In genomic region chr19:38223119-38223523, GRCh38 we compare ENCODE assay signal across 12 cellular contexts. TPM values are rescaled to one million over a fixed set of nuclear protein-coding genes. Genes with fewer than 3 reads are reported as not detected.
DNase-seq lines count a peak whose midpoint lies in the region; ATAC-seq and TF ChIP-seq lines count a peak whose summit lies in the region.
"Had no signal": no experiment of that assay in that cellular context is flagged by ENCODE, and none has a peak within 500 bp of the region (broad histone marks: within the 10 kb centered on the region; RNA-seq: fewer than 3 reads in every experiment).

No MANE protein-coding gene starts in this region.

- no peak overlapping the region for H3K27ac ChIP-seq in CD8-positive, alpha-beta memory T cell (ENCODE audit: low read depth, low read length)
- H3K27ac ChIP-seq in HUES64 (ENCODE audit: low read depth, low read length) (no peak overlapping the region), lower lobe of right lung (no peak overlapping the region)
- H3K27ac ChIP-seq: esophagus squamous epithelium had no signal

- intact Hi-C loops in lower lobe of right lung (cut with DNase I): no loop called here

- H3K27me3 ChIP-seq in CD8-positive, alpha-beta memory T cell (ENCODE audit: insufficient read depth, low read length, poor library complexity, severe bottlenecking): peaks cover 42% of the 10 kb centered on the region
- H3K27me3 ChIP-seq in HUES64 (ENCODE audit: insufficient read depth, low read length): peaks cover 16% of the 10 kb centered on the region
- H3K27me3 ChIP-seq in lower lobe of right lung (ENCODE audit: low read depth): peaks cover 81% of the 10 kb centered on the region

- H3K9me3 Mint-ChIP-seq in CD8-positive, alpha-beta memory T cell: peaks cover 0 to 2% (median 0%) of the 10 kb centered on the region in 5 donors
- no peaks in the 10 kb centered on the region for H3K9me3 Mint-ChIP-seq in activated naive CD8-positive, alpha-beta T cell treated with anti-CD3 and anti-CD28 coated beads for 36 hours
- peaks cover 0 to 2% (median 0%) of the 10 kb centered on the region in 9 donors for H3K9me3 Mint-ChIP-seq in naive thymus-derived CD8-positive, alpha-beta T cell

- no peaks in the 10 kb centered on the region for H3K9me3 ChIP-seq in CD8-positive, alpha-beta memory T cell (ENCODE audit: low read length)
- no peaks in the 10 kb centered on the region for H3K9me3 ChIP-seq in HUES64 (ENCODE audit: insufficient read depth, low read depth, low read length)
- H3K9me3 ChIP-seq in lower lobe of right lung: no peaks in the 10 kb centered on the region
- H3K9me3 ChIP-seq: esophagus squamous epithelium had no signal

- TF ChIP-seq CTCF in lower lobe of right lung (IDR thresholded peaks at IDR 0.05): no peak

- peaks cover 66 to 82% of the 10 kb centered on the region in 2 donors for H3K27me3 Mint-ChIP-seq in CD8-positive, alpha-beta memory T cell
- peaks cover 92% of the 10 kb centered on the region for H3K27me3 Mint-ChIP-seq in activated naive CD8-positive, alpha-beta T cell treated with anti-CD3 and anti-CD28 coated beads for 36 hours
- peaks cover 46 to 88% (median 69%) of the 10 kb centered on the region in 5 donors for H3K27me3 Mint-ChIP-seq in naive thymus-derived CD8-positive, alpha-beta T cell

- H3K4me1 ChIP-seq in CD8-positive, alpha-beta memory T cell (ENCODE audit: insufficient read depth, low read length): peaks cover 4% of the 10 kb centered on the region
- H3K4me1 ChIP-seq in HUES64 (ENCODE audit: insufficient read depth, low read length) (peaks cover 12% of the 10 kb centered on the region; the same call in 1 of the 2 replicates), lower lobe of right lung (peaks cover 5% of the 10 kb centered on the region)

- H3K36me3 Mint-ChIP-seq in CD8-positive, alpha-beta memory T cell: peaks cover 0 to 8% (median 0%) of the 10 kb centered on the region in 3 donors
- no peaks in the 10 kb centered on the region for H3K36me3 Mint-ChIP-seq in activated naive CD8-positive, alpha-beta T cell treated with anti-CD3 and anti-CD28 coated beads for 36 hours
- peaks cover 0 to 12% (median 7%) of the 10 kb centered on the region in 3 donors for H3K36me3 Mint-ChIP-seq in naive thymus-derived CD8-positive, alpha-beta T cell

- H3K4me1 Mint-ChIP-seq in CD8-positive, alpha-beta memory T cell: peaks cover 15 to 30% (median 22%) of the 10 kb centered on the region in 3 donors
- H3K4me1 Mint-ChIP-seq in activated naive CD8-positive, alpha-beta T cell treated with anti-CD3 and anti-CD28 coated beads for 36 hours: peaks cover 12% of the 10 kb centered on the region
- peaks cover 18 to 26% (median 25%) of the 10 kb centered on the region in 4 donors for H3K4me1 Mint-ChIP-seq in naive thymus-derived CD8-positive, alpha-beta T cell

- H3K4me3 Mint-ChIP-seq in CD8-positive, alpha-beta memory T cell: peak overlapping the region in 5 of 7 donors; percentile 0 to 76 (median 14)
- H3K4me3 Mint-ChIP-seq in activated naive CD8-positive, alpha-beta T cell treated with anti-CD3 and anti-CD28 coated beads for 36 hours: peak overlapping the region; percentile 36
- H3K4me3 Mint-ChIP-seq in naive thymus-derived CD8-positive, alpha-beta T cell: peak overlapping the region; percentile 28 to 83 (median 65)

- peak overlapping the region in 2 of 8 donors; percentile 5 to 43 for H3K27ac Mint-ChIP-seq in CD8-positive, alpha-beta memory T cell
- H3K27ac Mint-ChIP-seq in activated naive CD8-positive, alpha-beta T cell treated with anti-CD3 and anti-CD28 coated beads for 36 hours: no peak overlapping the region
- H3K27ac Mint-ChIP-seq in naive thymus-derived CD8-positive, alpha-beta T cell: peak overlapping the region in 2 of 10 donors; percentile 6 to 33

- POLR2A ChIA-PET in CD8-positive, alpha-beta memory T cell (lab: Charles Lee): no interaction called here
- POLR2A ChIA-PET in naive thymus-derived CD8-positive, alpha-beta T cell (lab: Charles Lee): no interaction called here

- no peak for DNase-seq in CD8-positive, alpha-beta memory T cell
- DNase-seq in activated naive CD8-positive, alpha-beta T cell treated with anti-CD3 and anti-CD28 coated beads for 36 hours: no peak
- DNase-seq in naive thymus-derived CD8-positive, alpha-beta T cell: no peak
- no peak for DNase-seq in occipital lobe (lab: John Stamatoyannopoulos, UW)
- DNase-seq in lower lobe of right lung: no peak
- no peak for DNase-seq in cerebellar nuclear complex (lab: John Stamatoyannopoulos, UW)
- DNase-seq: esophagus squamous epithelium, left cardiac atrium, NCI-H187 had no signal

- CTCF ChIA-PET in CD8-positive, alpha-beta memory T cell (lab: Charles Lee): no interaction called here

- H3K9ac ChIP-seq in HUES64 (ENCODE audit: low read depth, low read length): no peak overlapping the region

- ATAC-seq in naive thymus-derived CD8-positive, alpha-beta T cell: no peak
- ATAC-seq in HG02588 (IDR thresholded peaks at IDR 0.05; ENCODE audit: unreplicated experiment): no peak
- ATAC-seq in lower lobe of right lung: no peak

- no peaks in the 10 kb centered on the region for H3K36me3 ChIP-seq in CD8-positive, alpha-beta memory T cell (ENCODE audit: insufficient read depth, low read length)
- peaks cover 5% of the 10 kb centered on the region for H3K36me3 ChIP-seq in HUES64 (ENCODE audit: insufficient read depth, low read length)
- H3K36me3 ChIP-seq in lower lobe of right lung: no peaks in the 10 kb centered on the region
- H3K36me3 ChIP-seq: esophagus squamous epithelium had no signal

- WGBS in HUES64: 92% methylated on average over 3 of the region's 3 CpGs

- H3K4me3 ChIP-seq in CD8-positive, alpha-beta memory T cell (ENCODE audit: low read length): no peak overlapping the region
- peak overlapping the region; percentile 63 for H3K4me3 ChIP-seq in HUES64 (ENCODE audit: low read length)
- H3K4me3 ChIP-seq in lower lobe of right lung: no peak overlapping the region

RNA-seq across cellular contexts. Expression of gene DPF1, which starts 0.9 kb away (rescaled TPM):
- 1 to 10 TPM in 1 of 2 experiments, under 1 TPM in 1; 0.78 to 1.1 TPM for total RNA-seq in CD8-positive, alpha-beta memory T cell
- polyA plus RNA-seq in CD8-positive, alpha-beta memory T cell: not detected
- 10.9 TPM for polyA plus RNA-seq in HUES64 (2013, experiment 1 of 2)
- polyA plus RNA-seq in HUES64 (2013, experiment 2 of 2): 7.2 TPM
- under 1 TPM; 0.41 to 0.50 TPM for total RNA-seq in activated naive CD8-positive, alpha-beta T cell treated with anti-CD3 and anti-CD28 coated beads for 36 hours
- not detected for total RNA-seq in naive thymus-derived CD8-positive, alpha-beta T cell
- not detected for polyA plus RNA-seq in naive thymus-derived CD8-positive, alpha-beta T cell
- total RNA-seq in occipital lobe: 37.4 TPM
- not detected for total RNA-seq in lower lobe of right lung

RNA-seq across cellular contexts. Expression of gene PPP1R14A, which starts 33.1 kb away (rescaled TPM):
- total RNA-seq in CD8-positive, alpha-beta memory T cell: 1 to 10 TPM in 1 of 2 experiments, under 1 TPM in 1; 0.47 to 1.0 TPM
- not detected for polyA plus RNA-seq in CD8-positive, alpha-beta memory T cell
- 4.4 TPM for polyA plus RNA-seq in HUES64 (2013, experiment 1 of 2)
- 7.0 TPM for polyA plus RNA-seq in HUES64 (2013, experiment 2 of 2)
- total RNA-seq in activated naive CD8-positive, alpha-beta T cell treated with anti-CD3 and anti-CD28 coated beads for 36 hours: not detected
- total RNA-seq in naive thymus-derived CD8-positive, alpha-beta T cell: 1 to 10 TPM in 1 of 2 experiments, under 1 TPM in 1; 0.94 to 1.2 TPM
- not detected for polyA plus RNA-seq in naive thymus-derived CD8-positive, alpha-beta T cell
- 0.78 TPM for total RNA-seq in occipital lobe
- total RNA-seq in lower lobe of right lung: 65.0 TPM
- total RNA-seq: Daoy had no signal

RNA-seq across cellular contexts. Expression of gene SPINT2, which starts 41.3 kb away (rescaled TPM):
- 10 to 100 TPM; 27.9 to 29.4 TPM for total RNA-seq in CD8-positive, alpha-beta memory T cell
- 49.5 TPM for polyA plus RNA-seq in CD8-positive, alpha-beta memory T cell
- 158 TPM for polyA plus RNA-seq in HUES64 (2013, experiment 1 of 2)
- 161 TPM for polyA plus RNA-seq in HUES64 (2013, experiment 2 of 2)
- 10 to 100 TPM; 28.2 to 31.7 TPM for total RNA-seq in activated naive CD8-positive, alpha-beta T cell treated with anti-CD3 and anti-CD28 coated beads for 36 hours
- total RNA-seq in naive thymus-derived CD8-positive, alpha-beta T cell: 10 to 100 TPM; 49.6 to 50.5 TPM
- 100 to 1,000 TPM; 139 to 162 (median 158) TPM for polyA plus RNA-seq in naive thymus-derived CD8-positive, alpha-beta T cell
- total RNA-seq in occipital lobe: 73.9 TPM
- 202 TPM for total RNA-seq in lower lobe of right lung

Comparison
In these comparisons a context has a peak if more than half of its experiments do, and no peak if none do; other contexts are left out.
1. H3K4me3 Mint-ChIP-seq: peak in every context shown above with its lines; median percentile 65 in naive thymus-derived CD8-positive, alpha-beta T cell; 36 in activated naive CD8-positive, alpha-beta T cell treated with anti-CD3 and anti-CD28 coated beads for 36 hours; 14 in CD8-positive, alpha-beta memory T cell.
2. RNA of gene DPF1, which starts 0.9 kb away (total RNA-seq): 37.4 TPM in occipital lobe (single experiment); 0.78 to 1.1 TPM in CD8-positive, alpha-beta memory T cell, 0.41 to 0.50 TPM in activated naive CD8-positive, alpha-beta T cell treated with anti-CD3 and anti-CD28 coated beads for 36 hours, not detected in lower lobe of right lung (single experiment) and not detected in naive thymus-derived CD8-positive, alpha-beta T cell; every median in the first group is over 10 times any median in the second.
3. RNA of gene PPP1R14A, which starts 33.1 kb away (total RNA-seq): 65.0 TPM in lower lobe of right lung (single experiment); 0.94 to 1.2 TPM in naive thymus-derived CD8-positive, alpha-beta T cell, 0.47 to 1.0 TPM in CD8-positive, alpha-beta memory T cell, 0.78 TPM in occipital lobe (single experiment) and not detected in activated naive CD8-positive, alpha-beta T cell treated with anti-CD3 and anti-CD28 coated beads for 36 hours; every median in the first group is over 10 times any median in the second.